27 cellular contexts compared by ENCODE assay signal in the genomic region with DNA sequence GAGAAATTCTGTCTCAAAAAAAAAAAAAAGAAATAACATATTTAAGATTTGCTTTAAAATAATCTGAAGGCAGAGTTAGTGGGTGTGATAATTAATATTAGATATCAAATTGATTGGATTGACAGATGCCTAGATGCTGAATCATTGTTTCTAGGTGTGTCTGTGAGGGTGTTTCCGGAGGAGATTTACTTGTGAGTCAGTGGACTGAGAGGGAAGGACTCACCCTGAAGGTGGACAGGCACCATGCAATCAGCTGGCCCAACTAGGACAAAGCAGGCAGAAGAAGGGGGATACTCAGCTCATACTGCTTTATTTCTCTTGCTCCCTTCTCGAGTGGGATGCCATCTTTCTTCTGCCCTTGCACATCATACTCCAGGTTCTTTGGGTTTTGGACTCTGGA. TPM values are rescaled to one million over a fixed set of nuclear protein-coding genes. Genes with fewer than 3 reads are reported as not detected.
DNase-seq lines count a peak whose midpoint lies in the region; ATAC-seq, FAIRE-seq and TF ChIP-seq lines count a peak whose summit lies in the region.
"Had no signal": no experiment of that assay in that cellular context is flagged by ENCODE, and none has a peak within 500 bp of the region (broad histone marks: within the 10 kb centered on the region; RNA-seq: fewer than 3 reads in every experiment).

No MANE protein-coding gene starts in this region.

- H3K9ac ChIP-seq in PC-3 (ENCODE audit: low read length) (peak overlapping the region; percentile 35; the same call in 1 of the 2 replicates), trophoblast cell (ENCODE audit: low read length) (no peak overlapping the region)

- ATAC-seq in PC-3 = peak; percentile 96
- no peak for ATAC-seq in effector memory CD8-positive, alpha-beta T cell (replicated peaks)
- no peak for ATAC-seq in GM19023 (IDR thresholded peaks at IDR 0.05; ENCODE audit: unreplicated experiment)
- ATAC-seq: HepG2, left ventricle myocardium superior, mucosa of descending colon, SK-N-SH treated with all-trans-retinoic acid at 6 μM for 48 hours had no signal

- H2AFZ ChIP-seq in PC-3 (ENCODE audit: low read length) = 0 out of 2 replicates have a peak overlapping the region, but pooled peaks have one; percentile 12
- H2AFZ ChIP-seq in trophoblast cell (ENCODE audit: insufficient read depth, low read length, poor library complexity) = no peak overlapping the region

- H3K4ac ChIP-seq in trophoblast cell (ENCODE audit: low read depth, low read length) = no peak overlapping the region

- intact Hi-C loops in PC-3 (cut with micrococcal nuclease) = loop anchor here (1.0 kb wide), 1 partner anchor 17 kb away; a partner anchor contains a TSS
- intact Hi-C loops in A673 (cut with micrococcal nuclease; ENCODE audit: unreplicated experiment) = no loop called here

- CTCF ChIA-PET in PC-3 (lab: Charles Lee) (interaction anchor here (0.5 to 0.9 kb wide), 2 partner anchors 27 kb away, joined by 3 read pairs; no protein-coding TSS in a partner anchor), A673 (lab: Charles Lee) (no interaction called here), GM10248 (lab: Yijun Ruan, JAX) (interaction anchor here (1.5 kb wide), 1 partner anchor 26 kb away, joined by 4 read pairs; no protein-coding TSS in a partner anchor)

- peak overlapping the region; percentile 35 to 51 for H3K27ac Mint-ChIP-seq in effector memory CD8-positive, alpha-beta T cell
- H3K27ac Mint-ChIP-seq: activated B cell treated with CpG ODN at 0.5 μM for 24 hours, brain, CD14-positive monocyte, HFFc6 had no signal

- H3K27ac ChIP-seq in PC-3 (ENCODE audit: low read length) (peak overlapping the region; percentile 76), trophoblast cell (ENCODE audit: low read depth, low read length) (no peak overlapping the region), A673 (ENCODE audit: low read depth, low read length, poor library complexity, severe bottlenecking) (no peak overlapping the region)

- no peaks in the 10 kb centered on the region for H3K79me1 ChIP-seq in trophoblast cell (ENCODE audit: low read length)

- H3K18ac ChIP-seq in trophoblast cell (ENCODE audit: low read length) = no peak overlapping the region

- no peak overlapping the region for H2BK120ac ChIP-seq in trophoblast cell (ENCODE audit: insufficient read depth, low read length, poor library complexity)

- H4K12ac ChIP-seq in trophoblast cell (ENCODE audit: low read depth, low read length) = no peak overlapping the region

- FAIRE-seq in GM12892 (lab: Jason Lieb, UNC) = peak; percentile 14
- FAIRE-seq: colon, GM18507, HepG2 had no signal

- DNase-seq in GM12892 (ENCODE audit: insufficient read length) (no peak), PC-3 (peak; percentile 82), trophoblast cell (peak; percentile 56 to 69), SHP77 (lab: John Stamatoyannopoulos, UW) (no peak), A673 (ENCODE audit: low spot score) (no peak), GM10248 (ENCODE audit: extremely low spot score) (no peak)
- no peak for DNase-seq in effector memory CD8-positive, alpha-beta T cell
- DNase-seq: activated B cell treated with CpG ODN at 0.5 μM for 24 hours; activated CD4-positive, alpha-beta T cell treated with anti-CD3 and anti-CD28 coated beads, Interleukin-2, amount 50 U/mL, for 4 hours; activated CD8-positive, alpha-beta memory T cell treated with anti-CD3 and anti-CD28 coated beads, Interleukin-2, amount 50 U/mL, for 48 hours; HFFc6; left ventricle myocardium superior; MG63; mucosa of descending colon; NCI-H1417 treated with DMSO at 0.1 percent for 48 hours; NCI-H2107; RPMI8226; T-helper 9 cell had no signal

- H3F3A ChIP-seq in PC-3 (ENCODE audit: low read length, unreplicated experiment) = no peaks in the 10 kb centered on the region

- H3K4me1 ChIP-seq in PC-3 (ENCODE audit: insufficient read depth, low read length) (peaks cover 17% of the 10 kb centered on the region), trophoblast cell (ENCODE audit: control insufficient read depth in 1 of 2, insufficient read depth in 2 of 2, low read length in 2 of 2) (peaks cover 0 to 3% of the 10 kb centered on the region in 2 experiments), A673 (ENCODE audit: insufficient read depth, low read length, poor library complexity, severe bottlenecking) (no peaks in the 10 kb centered on the region)

- H3K4me1 Mint-ChIP-seq in effector memory CD8-positive, alpha-beta T cell (ENCODE audit: low read depth in 2 of 2) = no peaks in the 10 kb centered on the region
- H3K4me1 Mint-ChIP-seq: brain, neural crest cell had no signal

- H4K91ac ChIP-seq in trophoblast cell (ENCODE audit: low read depth, low read length) = no peak overlapping the region

- TF ChIP-seq POLR2A in GM12892 (IDR thresholded peaks at IDR 0.05; ENCODE audit: low read depth, low read length) = no peak

- no peak overlapping the region for H3K4me3 ChIP-seq in PC-3 (ENCODE audit: low read length)
- no peak overlapping the region for H3K4me3 ChIP-seq in trophoblast cell (ENCODE audit: low read depth, low read length)
- no peak overlapping the region for H3K4me3 ChIP-seq in A673 (ENCODE audit: low read depth, low read length, poor library complexity, severe bottlenecking)
- H3K4me3 ChIP-seq: MG63, mucosa of descending colon had no signal

- no peak overlapping the region for H2BK5ac ChIP-seq in trophoblast cell (ENCODE audit: low read depth, low read length, poor library complexity)

- H3K9me3 ChIP-seq in PC-3 (ENCODE audit: low read length) (no peaks in the 10 kb centered on the region), trophoblast cell (ENCODE audit: insufficient read depth, low read depth, low read length) (peaks cover 3% of the 10 kb centered on the region), A673 (ENCODE audit: low read depth, low read length, poor library complexity, severe bottlenecking) (no peaks in the 10 kb centered on the region)
- H3K9me3 ChIP-seq: MG63, mucosa of descending colon had no signal

- BruUV-seq in PC-3 (replicated peaks; lab: Mats Ljungman, UMichigan) = no TSS peak
- no TSS peak for BruUV-seq in A673 (replicated peaks; lab: Mats Ljungman, UMichigan)

- no CpG with 5 or more reads among the region's 2 CpGs for WGBS in trophoblast cell (ENCODE audit: extremely low coverage, insufficient coverage, insufficient read length)

- H3K4me2 ChIP-seq in PC-3 (ENCODE audit: low read length) (peak overlapping the region; percentile 49), trophoblast cell (ENCODE audit: low read length) (no peak overlapping the region)

- H2AK5ac ChIP-seq in trophoblast cell (ENCODE audit: low read length) = no peak overlapping the region

- H2BK12ac ChIP-seq in trophoblast cell (ENCODE audit: low read length) = no peak overlapping the region

- no peak overlapping the region for H4K8ac ChIP-seq in trophoblast cell (ENCODE audit: low read depth, low read length)

- H3K14ac ChIP-seq in trophoblast cell (ENCODE audit: low read length) = no peak overlapping the region

- H3K27me3 ChIP-seq in PC-3 (ENCODE audit: low read length) = no peaks in the 10 kb centered on the region
- H3K27me3 ChIP-seq in trophoblast cell (ENCODE audit: insufficient read depth, low read length) = no peaks in the 10 kb centered on the region
- H3K27me3 ChIP-seq in A673 (replicated peaks; ENCODE audit: insufficient read depth, low read depth, low read length, poor library complexity) = no peaks in the 10 kb centered on the region
- H3K27me3 ChIP-seq: MG63 had no signal

- POLR2A ChIA-PET in PC-3 (lab: Charles Lee; ENCODE audit: unreplicated experiment) = no interaction called here
- POLR2A ChIA-PET in A673 (lab: Charles Lee; ENCODE audit: low non-redundant PET) = no interaction called here
- POLR2A ChIA-PET in GM10248 (lab: Yijun Ruan, JAX) = no interaction called here

- no peaks in the 10 kb centered on the region for H3K36me3 Mint-ChIP-seq in effector memory CD8-positive, alpha-beta T cell (ENCODE audit: insufficient read depth)
- H3K36me3 Mint-ChIP-seq: brain, CD14-positive monocyte had no signal

- no peaks in the 10 kb centered on the region for H3K9me2 ChIP-seq in PC-3 (replicated peaks; ENCODE audit: low read length)

- TF ChIP-seq CTCF in PC-3 (conservative IDR thresholded peaks at IDR 0.05; ENCODE audit: low read depth, low read length) = no peak
- TF ChIP-seq CTCF in A673 (conservative IDR thresholded peaks at IDR 0.05; ENCODE audit: low read depth, low read length) = no peak
- TF ChIP-seq CTCF in GM10248 (IDR thresholded peaks at IDR 0.05; ENCODE audit: control extremely low read depth, extremely low read depth, low read depth, missing control alignments) = no peak

- H3K27me3 Mint-ChIP-seq in effector memory CD8-positive, alpha-beta T cell = no peaks in the 10 kb centered on the region
- H3K27me3 Mint-ChIP-seq: activated B cell treated with CpG ODN at 0.5 μM for 24 hours, progenitor cell of endocrine pancreas had no signal

- H3K36me3 ChIP-seq in PC-3 (ENCODE audit: low read depth, low read length) (no peaks in the 10 kb centered on the region), trophoblast cell (ENCODE audit: control insufficient read depth in 1 of 2, insufficient read depth in 2 of 2, low read length in 2 of 2) (no peaks in the 10 kb centered on the region), A673 (ENCODE audit: insufficient read depth, low read length, poor library complexity, severe bottlenecking) (no peaks in the 10 kb centered on the region)
- H3K36me3 ChIP-seq: MG63 had no signal

- H3K79me2 ChIP-seq in PC-3 (ENCODE audit: low read length) (no peaks in the 10 kb centered on the region), trophoblast cell (ENCODE audit: control insufficient read depth, insufficient read depth, low read length, poor library complexity) (no peaks in the 10 kb centered on the region)

- H3K4me3 Mint-ChIP-seq in effector memory CD8-positive, alpha-beta T cell = no peak overlapping the region
- H3K4me3 Mint-ChIP-seq: activated B cell treated with CpG ODN at 0.5 μM for 24 hours, brain, CD14-positive monocyte, HFFc6, neural crest cell had no signal

- H4K20me1 ChIP-seq in PC-3 (ENCODE audit: low read length) = no peaks in the 10 kb centered on the region

- H3K9me3 Mint-ChIP-seq in effector memory CD8-positive, alpha-beta T cell = no peaks in the 10 kb centered on the region
- H3K9me3 Mint-ChIP-seq: activated B cell treated with CpG ODN at 0.5 μM for 24 hours, brain, CD14-positive monocyte, HFFc6, neural crest cell had no signal

- no peak overlapping the region for H3K23ac ChIP-seq in trophoblast cell (ENCODE audit: low read length)

RNA-seq across cellular contexts. Expression of a gene that starts 16.7 kb away (rescaled TPM):
- 4,422 TPM for polyA plus RNA-seq in GM12892 (2012; ENCODE audit: missing spikeins)
- total RNA-seq in PC-3 (2014; rRNA removed) (2,441 and 2,844 TPM in 2 replicates), A673 (2021) (1,099 and 1,147 TPM in 2 replicates)
- 2,116 and 2,232 TPM in 2 replicates for polyA plus RNA-seq in trophoblast cell (2013)

RNA-seq across cellular contexts. Expression of a gene that starts 21.2 kb away (rescaled TPM):
- 6.1 TPM for polyA plus RNA-seq in GM12892 (2012; ENCODE audit: missing spikeins)
- total RNA-seq in PC-3 (2014; rRNA removed) (12.1 and 14.1 TPM in 2 replicates), A673 (2021) (19.7 and 23.8 TPM in 2 replicates)
- 3.1 and 3.4 TPM in 2 replicates for polyA plus RNA-seq in trophoblast cell (2013)

RNA-seq across cellular contexts. Expression of a gene that starts 26.2 kb away (rescaled TPM):
- 12.0 TPM for polyA plus RNA-seq in GM12892 (2012; ENCODE audit: missing spikeins)
- 22.8 and 27.6 TPM in 2 replicates for total RNA-seq in PC-3 (2014; rRNA removed)
- 9.8 and 10.0 TPM in 2 replicates for polyA plus RNA-seq in trophoblast cell (2013)
- total RNA-seq in A673 (2021) = 21.7 and 22.4 TPM in 2 replicates

Comparison
In these comparisons a context has a peak if more than half of its experiments do, and no peak if none do; other contexts are left out.
1. DNase-seq: peak in PC-3 (single experiment) and trophoblast cell (2 of 2); none in GM12892 (single experiment), effector memory CD8-positive, alpha-beta T cell (0 of 3), SHP77 (0 of 2), A673 (single experiment) and GM10248 (single experiment).